Comparison of ENCODE assay signal across 19 cellular contexts in the genomic region with DNA sequence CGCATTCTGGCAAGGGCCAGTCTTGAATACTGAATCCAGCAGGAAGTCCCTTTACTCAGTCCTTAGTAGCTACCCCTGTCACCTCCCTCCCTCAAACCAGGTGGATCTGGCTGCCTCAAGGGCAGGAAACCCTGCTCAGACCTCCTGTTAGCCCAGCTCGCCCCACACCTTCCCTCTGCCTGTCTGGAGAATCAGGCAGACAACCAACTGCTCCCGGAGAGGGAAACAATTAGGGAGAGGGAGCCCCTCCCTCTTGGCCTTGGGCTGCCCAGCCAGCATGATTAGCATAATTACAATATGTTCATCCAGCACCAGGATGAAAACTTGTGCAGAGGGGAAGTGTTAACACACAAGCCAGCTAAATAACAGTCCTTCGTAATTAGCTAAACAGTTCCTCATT.
DNase-seq lines count a peak whose midpoint lies in the region; ATAC-seq and TF ChIP-seq lines count a peak whose summit lies in the region.
"Had no signal": no experiment of that assay in that cellular context is flagged by ENCODE, and none has a peak within 500 bp of the region (broad histone marks: within the 10 kb centered on the region; RNA-seq: fewer than 3 reads in every experiment).

No MANE protein-coding gene starts in this region.

- H3K27ac Mint-ChIP-seq in neural crest cell (ENCODE audit: unreplicated experiment) = peak overlapping the region; percentile 87
- H3K27ac Mint-ChIP-seq: CD14-positive monocyte; natural killer cell; stimulated activated naive B cell treated with anti-CD40 and anti-IgM and Interleukin-4, amounts not matched to agents 10 μg/mL and 1 μg/mL and 100 μg/mL, for 72 hours had no signal

- no peaks in the 10 kb centered on the region for H3K27me3 Mint-ChIP-seq in neural crest cell (ENCODE audit: low read depth)

- no peaks in the 10 kb centered on the region for H3K36me3 Mint-ChIP-seq in neural crest cell (ENCODE audit: low read depth)
- H3K36me3 Mint-ChIP-seq: CD14-positive monocyte; natural killer cell; stimulated activated naive B cell treated with anti-CD40 and anti-IgM and Interleukin-4, amounts not matched to agents 10 μg/mL and 1 μg/mL and 100 μg/mL, for 72 hours had no signal

- TF ChIP-seq CTCF in neural crest cell (conservative IDR thresholded peaks at IDR 0.05) = no peak

- no peak overlapping the region for H3K4me3 Mint-ChIP-seq in neural crest cell
- H3K4me3 Mint-ChIP-seq: CD14-positive monocyte; natural killer cell; stimulated activated naive B cell treated with anti-CD40 and anti-IgM and Interleukin-4, amounts not matched to agents 10 μg/mL and 1 μg/mL and 100 μg/mL, for 72 hours had no signal

- DNase-seq in DMS 273 (lab: John Stamatoyannopoulos, UW; ENCODE audit: unreplicated experiment) (peak; percentile 85), G401 (ENCODE audit: low spot score) (peak; percentile 96), cerebellum (ENCODE audit: low spot score) (peak; percentile 82), neural crest cell (ENCODE audit: low read depth, low spot score) (no peak), dedifferentiated amniotic fluid mesenchymal stem cell (ENCODE audit: extremely low spot score) (no peak), NCI-H2107 treated with DMSO at 0.1 percent for 48 hours (lab: John Stamatoyannopoulos, UW; ENCODE audit: unreplicated experiment) (no peak)
- DNase-seq: activated CD4-positive, alpha-beta T cell treated with anti-CD3 and anti-CD28 coated beads for 4 hours; activated CD8-positive, alpha-beta memory T cell treated with anti-CD3 and anti-CD28 coated beads for 24 hours; activated gamma-delta T cell; KG1; MM.1S; natural killer cell; NCI-H1694; NCI-H2171 treated with DMSO at 0.1 percent for 48 hours; NCI-H524 treated with DMSO at 0.1 percent for 48 hours; stimulated activated naive B cell treated with anti-CD40 and anti-IgM and Interleukin-4, amounts not matched to agents 10 μg/mL and 1 μg/mL and 100 μg/mL, for 72 hours had no signal

- ATAC-seq in HG02938 (IDR thresholded peaks at IDR 0.05; ENCODE audit: unreplicated experiment) (no peak), HG03097 (IDR thresholded peaks at IDR 0.05; ENCODE audit: low FRiP score, unreplicated experiment) (no peak)
- ATAC-seq: natural killer cell; stimulated activated naive B cell treated with anti-CD40 and anti-IgM and Interleukin-4, amounts not matched to agents 10 μg/mL and 1 μg/mL and 100 μg/mL, for 72 hours had no signal

- H3K9me3 Mint-ChIP-seq in neural crest cell = no peaks in the 10 kb centered on the region
- H3K9me3 Mint-ChIP-seq: natural killer cell; stimulated activated naive B cell treated with anti-CD40 and anti-IgM and Interleukin-4, amounts not matched to agents 10 μg/mL and 1 μg/mL and 100 μg/mL, for 72 hours had no signal

- in situ Hi-C loops in G401 (cut with HindIII; ENCODE audit: low sequenced_read_pairs) = no loop called here

- H3K4me1 Mint-ChIP-seq in neural crest cell = peaks cover 10% of the 10 kb centered on the region
- H3K4me1 Mint-ChIP-seq: CD14-positive monocyte; natural killer cell; stimulated activated naive B cell treated with anti-CD40 and anti-IgM and Interleukin-4, amounts not matched to agents 10 μg/mL and 1 μg/mL and 100 μg/mL, for 72 hours had no signal

Comparison
In these comparisons a context has a peak if more than half of its experiments do, and no peak if none do; other contexts are left out.
1. DNase-seq: peak in DMS 273 (single experiment), G401 (single experiment) and cerebellum (single experiment); none in neural crest cell (single experiment), dedifferentiated amniotic fluid mesenchymal stem cell (single experiment) and NCI-H2107 treated with DMSO at 0.1 percent for 48 hours (single experiment).